ENCODE assay signal across 29 cellular contexts in the genomic region with DNA sequence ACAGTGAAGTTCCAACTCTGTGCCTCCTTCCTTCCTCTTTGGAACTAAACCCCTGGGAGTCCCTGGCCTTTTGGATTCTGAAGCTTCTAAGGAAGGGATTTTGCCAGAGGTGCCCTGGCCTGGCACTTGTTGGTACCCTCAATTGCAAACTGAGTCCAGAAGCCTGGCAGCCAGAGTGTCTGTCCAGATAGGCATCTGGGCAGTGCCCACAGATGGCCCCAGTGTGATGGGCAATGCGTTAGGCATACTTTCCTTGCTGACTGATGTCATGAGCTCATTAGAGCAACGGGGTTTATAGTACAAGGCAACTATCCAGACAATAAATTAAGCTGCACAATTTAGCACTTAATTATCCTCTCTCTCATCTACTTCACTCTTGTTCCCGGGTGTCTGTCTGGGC.
"Had no signal": no experiment of that assay in that cellular context is flagged by ENCODE, and none has a peak within 500 bp of the region (broad histone marks: within the 10 kb centered on the region; RNA-seq: fewer than 3 reads in every experiment).

No MANE protein-coding gene starts in this region.

- H3K27ac ChIP-seq: adrenal gland, PC-9, RWPE1, WERI-Rb-1 had no signal

- H3K9me3 ChIP-seq: adrenal gland had no signal

- DNase-seq: activated CD4-positive, alpha-beta T cell treated with anti-CD3 and anti-CD28 coated beads for 1 hour; activated CD4-positive, alpha-beta T cell treated with anti-CD3 and anti-CD28 coated beads, Interleukin-2, amount 10 ng/mL, durations not matched to agents 24 days and 14 days; activated CD4-positive, alpha-beta T cell treated with anti-CD3 and anti-CD28 coated beads, Interleukin-2, amount 50 U/mL, for 4 hours; activated CD4-positive, CD25-positive, alpha-beta regulatory T cell; activated CD8-positive, alpha-beta T cell treated with anti-CD3 and anti-CD28 coated beads for 36 hours; activated gamma-delta T cell treated with Interleukin-2 at 50 U/mL for 16 hours; activated naive CD4-positive, alpha-beta T cell treated with anti-CD3 and anti-CD28 coated beads for 36 hours; activated T-cell treated with anti-CD3 and anti-CD28 coated beads for 4 hours; activated T-cell treated with anti-CD3 and anti-CD28 coated beads, Interleukin-2, amount 50 U/mL, for 4 hours; adrenal gland; caudate nucleus; cerebellar nuclear complex; NCI-H1092 treated with DMSO at 0.1 percent for 48 hours; NCI-H1417; NCI-H146; NCI-H187; NCI-H2081; NCI-H2171 treated with DMSO at 0.1 percent for 48 hours; NCI-H2227 treated with DMSO at 0.1 percent for 48 hours; NCI-H524 treated with DMSO at 0.1 percent for 48 hours; PC-9; SIG-M5; T1000; WERI-Rb-1 had no signal

- H3K4me2 ChIP-seq: PC-9 had no signal

- H3K36me3 Mint-ChIP-seq: activated naive CD4-positive, alpha-beta T cell treated with anti-CD3 and anti-CD28 coated beads, Interleukin-2, amount 50 U/mL, for 72 hours; brain had no signal

- H3K36me3 ChIP-seq: adrenal gland, WERI-Rb-1 had no signal

- H3K4me3 ChIP-seq: adrenal gland, K562, PC-9 had no signal

- H3K4me3 Mint-ChIP-seq: activated CD4-positive, alpha-beta T cell treated with anti-CD3 and anti-CD28 coated beads, Interleukin-2, amount 10 ng/mL, durations not matched to agents 24 days and 14 days; activated CD8-positive, alpha-beta T cell treated with anti-CD3 and anti-CD28 coated beads for 36 hours; activated naive CD4-positive, alpha-beta T cell treated with anti-CD3 and anti-CD28 coated beads for 36 hours; activated T-cell treated with anti-CD3 and anti-CD28 coated beads, Interleukin-2, amount 50 U/mL, for 4 hours; activated T-helper 1 cell treated with anti-CD3 and anti-CD28 coated beads, Interleukin-12 subunit alpha, Interleukin-12 subunit beta, Interleukin-2, Interleukin-4 antibody, amounts not matched to agents 30 ng/mL and 10 ng/mL and 1 ng/mL, durations not matched to agents 14 hours and 24 hours and 36 hours; brain had no signal

- H3K27ac Mint-ChIP-seq: activated CD4-positive, alpha-beta T cell treated with anti-CD3 and anti-CD28 coated beads, Interleukin-2, amount 10 ng/mL, durations not matched to agents 24 days and 14 days; activated CD8-positive, alpha-beta T cell treated with anti-CD3 and anti-CD28 coated beads for 36 hours; activated naive CD4-positive, alpha-beta T cell treated with anti-CD3 and anti-CD28 coated beads for 36 hours; activated T-helper 1 cell treated with anti-CD3 and anti-CD28 coated beads, Interleukin-12 subunit alpha, Interleukin-12 subunit beta, Interleukin-2, Interleukin-4 antibody, amounts not matched to agents 30 ng/mL and 10 ng/mL and 1 ng/mL, durations not matched to agents 14 hours and 24 hours and 36 hours had no signal

- H3K9me3 Mint-ChIP-seq: activated CD4-positive, alpha-beta T cell treated with anti-CD3 and anti-CD28 coated beads, Interleukin-2, amount 10 ng/mL, durations not matched to agents 24 days and 14 days; activated CD8-positive, alpha-beta T cell treated with anti-CD3 and anti-CD28 coated beads for 36 hours; activated naive CD4-positive, alpha-beta T cell treated with anti-CD3 and anti-CD28 coated beads for 36 hours; activated naive CD4-positive, alpha-beta T cell treated with anti-CD3 and anti-CD28 coated beads, Interleukin-2, amount 50 U/mL, for 72 hours; activated T-cell treated with anti-CD3 and anti-CD28 coated beads, Interleukin-2, amount 50 U/mL, for 4 hours; activated T-helper 1 cell treated with anti-CD3 and anti-CD28 coated beads, Interleukin-12 subunit alpha, Interleukin-12 subunit beta, Interleukin-2, Interleukin-4 antibody, amounts not matched to agents 30 ng/mL and 10 ng/mL and 1 ng/mL, durations not matched to agents 14 hours and 24 hours and 36 hours had no signal

- H2AFZ ChIP-seq: PC-9 had no signal

- H3K4me1 Mint-ChIP-seq: activated CD4-positive, alpha-beta T cell treated with anti-CD3 and anti-CD28 coated beads, Interleukin-2, amount 10 ng/mL, durations not matched to agents 24 days and 14 days had no signal
